In the genomic region with DNA sequence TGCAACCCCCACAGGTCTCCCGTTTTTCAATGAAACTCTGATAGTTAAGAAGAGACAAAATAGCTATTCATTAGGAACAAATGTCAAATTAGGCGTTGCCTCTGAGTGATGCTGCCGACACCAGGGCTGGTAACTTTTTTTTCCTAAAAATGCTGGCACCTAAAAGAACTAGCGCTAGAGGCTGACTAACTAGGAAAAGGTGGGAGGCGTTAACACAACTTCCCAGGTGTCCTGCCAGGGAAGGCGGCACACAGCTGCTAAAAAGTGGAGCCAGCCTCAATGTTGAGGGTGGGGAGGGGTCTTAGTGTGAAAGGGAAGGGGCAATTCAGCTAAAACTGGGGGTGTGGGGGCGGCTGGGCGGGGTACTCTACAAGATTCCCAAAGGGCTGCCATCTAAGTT, we compare ENCODE assay signal across 15 cellular contexts. TPM values are rescaled to one million over a fixed set of nuclear protein-coding genes. Genes with fewer than 3 reads are reported as not detected.
DNase-seq lines count a peak whose midpoint lies in the region; ATAC-seq, FAIRE-seq and TF ChIP-seq lines count a peak whose summit lies in the region.
"Had no signal": no experiment of that assay in that cellular context is flagged by ENCODE, and none has a peak within 500 bp of the region (broad histone marks: within the 10 kb centered on the region; RNA-seq: fewer than 3 reads in every experiment).

No MANE protein-coding gene starts in this region.

- FAIRE-seq in A549 (lab: Jason Lieb, UNC), result no peak
- FAIRE-seq: D721Med, endometrium, HTR-8/SVneo had no signal

- peaks cover 5% of the 10 kb centered on the region; the same call in 2 of the 3 replicates for H3K4me1 ChIP-seq in A549
- H3K4me1 ChIP-seq in SJCRH30, result peaks cover 29% of the 10 kb centered on the region
- peaks cover 18 to 98% (median 26%) of the 10 kb centered on the region in 3 donors for H3K4me1 ChIP-seq in esophagus squamous epithelium

- TF ChIP-seq EP300 in A549 (IDR thresholded peaks at IDR 0.05), result no peak

- H3K27me3 ChIP-seq in SJCRH30, result no peaks in the 10 kb centered on the region
- H3K27me3 ChIP-seq in esophagus squamous epithelium, result peaks cover 0 to 21% (median 0%) of the 10 kb centered on the region in 4 donors

- H3K36me3 ChIP-seq in SJCRH30 (peaks cover 53% of the 10 kb centered on the region), esophagus squamous epithelium (peaks cover 0 to 28% (median 0%) of the 10 kb centered on the region in 3 donors)

- TF ChIP-seq CTCF in A549 (IDR thresholded peaks at IDR 0.05) (no peak), esophagus squamous epithelium (IDR thresholded peaks at IDR 0.05) (no peak), neural crest cell (conservative IDR thresholded peaks at IDR 0.05) (no peak), Calu3 (IDR thresholded peaks at IDR 0.05; ENCODE audit: unreplicated experiment) (no peak)

- H3K4me1 Mint-ChIP-seq in neural crest cell (peaks cover 58% of the 10 kb centered on the region), Calu3 (ENCODE audit: low read depth, unreplicated experiment) (no peaks in the 10 kb centered on the region)
- H3K4me1 Mint-ChIP-seq: stimulated activated memory B cell treated with anti-CD40 and anti-IgM and Interleukin-4, amounts not matched to agents 10 μg/mL and 1 μg/mL and 100 μg/mL, for 72 hours had no signal

- 81% methylated on average over 6 of the region's 8 CpGs for WGBS in A549 (ENCODE audit: missing lambda C conversion rate)
- WGBS in esophagus squamous epithelium, 2 donors, result 23 to 59% methylated on average over 4 to 5 of the region's 8 CpGs

- DNase-seq in A549 (ENCODE audit: low read depth in 1 of 2, low spot score in 1 of 2), result no peak
- DNase-seq in SJCRH30, result no peak
- DNase-seq in esophagus squamous epithelium (lab: John Stamatoyannopoulos, UW), result no peak
- no peak for DNase-seq in neural crest cell (ENCODE audit: low read depth, low spot score)
- DNase-seq in DMS114 treated with DMSO at 0.1 percent for 48 hours (lab: John Stamatoyannopoulos, UW; ENCODE audit: unreplicated experiment), result no peak
- no peak for DNase-seq in NCI-H1048 (lab: John Stamatoyannopoulos, UW)
- no peak for DNase-seq in Calu3
- DNase-seq: activated CD8-positive, alpha-beta T cell treated with anti-CD3 and anti-CD28 coated beads, Interleukin-2, amount 10 ng/mL, durations not matched to agents 7 days and 5 days; naive thymus-derived CD8-positive, alpha-beta T cell; NCI-H2107 had no signal

- H3K27me3 Mint-ChIP-seq in neural crest cell (ENCODE audit: low read depth) (peaks cover 36% of the 10 kb centered on the region), Calu3 (ENCODE audit: unreplicated experiment) (no peaks in the 10 kb centered on the region)

- intact Hi-C loops in esophagus squamous epithelium (cut with DNase I), result no loop called here
- intact Hi-C loops in Calu3 (cut with micrococcal nuclease; ENCODE audit: unreplicated experiment), result no loop called here

- TF ChIP-seq RAD21 in A549 (conservative IDR thresholded peaks at IDR 0.05 in 1 of 2, IDR thresholded peaks at IDR 0.05 in 1 of 2), result no peak

- no peak for TF ChIP-seq POLR2A in A549 (IDR thresholded peaks at IDR 0.05; ENCODE audit: low read length)
- no peak for TF ChIP-seq POLR2A in esophagus squamous epithelium (IDR thresholded peaks at IDR 0.05)

- CTCF ChIA-PET in A549 (lab: Yijun Ruan, JAX) (interaction anchor here (0.6 to 1.1 kb wide), 2 partner anchors 18 to 391 kb away, joined by 3 read pairs; no protein-coding TSS in a partner anchor), Calu3 (lab: Charles Lee) (interaction anchor here (0.6 to 0.7 kb wide), 2 partner anchors 151 to 1098 kb away, joined by 4 read pairs; no protein-coding TSS in a partner anchor)

- no peaks in the 10 kb centered on the region for H3K9me3 Mint-ChIP-seq in neural crest cell
- no peaks in the 10 kb centered on the region for H3K9me3 Mint-ChIP-seq in Calu3 (ENCODE audit: low read depth, unreplicated experiment)
- H3K9me3 Mint-ChIP-seq: naive thymus-derived CD8-positive, alpha-beta T cell; stimulated activated memory B cell treated with anti-CD40 and anti-IgM and Interleukin-4, amounts not matched to agents 10 μg/mL and 1 μg/mL and 100 μg/mL, for 72 hours had no signal

- H3K4me3 ChIP-seq in A549, result no peak overlapping the region
- H3K4me3 ChIP-seq in SJCRH30, result peak overlapping the region; percentile 98
- H3K4me3 ChIP-seq in esophagus squamous epithelium, result peak overlapping the region in 3 of 4 donors; percentile 21 to 93 (median 86)

- BruUV-seq in Calu3 (replicated peaks; lab: Mats Ljungman, UMichigan), result no TSS peak

- H3K4me3 Mint-ChIP-seq in neural crest cell, result peak overlapping the region; percentile 76
- no peak overlapping the region for H3K4me3 Mint-ChIP-seq in Calu3 (ENCODE audit: low read depth, unreplicated experiment)
- H3K4me3 Mint-ChIP-seq: activated CD8-positive, alpha-beta T cell treated with anti-CD3 and anti-CD28 coated beads, Interleukin-2, amount 10 ng/mL, durations not matched to agents 7 days and 5 days; stimulated activated memory B cell treated with anti-CD40 and anti-IgM and Interleukin-4, amounts not matched to agents 10 μg/mL and 1 μg/mL and 100 μg/mL, for 72 hours had no signal

- H3K27ac Mint-ChIP-seq in neural crest cell (ENCODE audit: unreplicated experiment) (no peak overlapping the region), Calu3 (ENCODE audit: unreplicated experiment) (no peak overlapping the region)
- H3K27ac Mint-ChIP-seq: activated CD8-positive, alpha-beta T cell treated with anti-CD3 and anti-CD28 coated beads, Interleukin-2, amount 10 ng/mL, durations not matched to agents 7 days and 5 days; stimulated activated memory B cell treated with anti-CD40 and anti-IgM and Interleukin-4, amounts not matched to agents 10 μg/mL and 1 μg/mL and 100 μg/mL, for 72 hours had no signal

- H3K4me2 ChIP-seq in A549, result peak overlapping the region; percentile 17; the same call in 1 of the 3 replicates

- H3K36me3 Mint-ChIP-seq in neural crest cell (ENCODE audit: low read depth) (peaks cover 5% of the 10 kb centered on the region), Calu3 (ENCODE audit: insufficient read depth, unreplicated experiment) (peaks cover 3% of the 10 kb centered on the region)
- H3K36me3 Mint-ChIP-seq: naive thymus-derived CD8-positive, alpha-beta T cell; stimulated activated memory B cell treated with anti-CD40 and anti-IgM and Interleukin-4, amounts not matched to agents 10 μg/mL and 1 μg/mL and 100 μg/mL, for 72 hours had no signal

- H3K27ac ChIP-seq in A549, result no peak overlapping the region
- H3K27ac ChIP-seq in SJCRH30, result no peak overlapping the region
- peak overlapping the region in 3 of 4 donors; percentile 81 to 89 (median 88) for H3K27ac ChIP-seq in esophagus squamous epithelium

- H3K9me3 ChIP-seq in A549 (no peaks in the 10 kb centered on the region), SJCRH30 (replicated peaks) (no peaks in the 10 kb centered on the region), esophagus squamous epithelium (no peaks in the 10 kb centered on the region)

- POLR2A ChIA-PET in A549 (lab: Yijun Ruan, JAX), result no interaction called here

- ATAC-seq in A549, result no peak
- no peak for ATAC-seq in activated CD4-positive, CD25-positive, alpha-beta regulatory T cell treated with anti-CD3 and anti-CD28 coated beads, Interleukin-2, amount 50 U/mL, for 24 hours
- ATAC-seq: activated CD8-positive, alpha-beta T cell treated with anti-CD3 and anti-CD28 coated beads, Interleukin-2, amount 10 ng/mL, durations not matched to agents 7 days and 5 days; naive thymus-derived CD8-positive, alpha-beta T cell; stimulated activated memory B cell treated with anti-CD40 and anti-IgM and Interleukin-4, amounts not matched to agents 10 μg/mL and 1 μg/mL and 100 μg/mL, for 72 hours had no signal

TF ChIP-seq in A549, 52 proteins besides CTCF, POLR2A, EP300 and RAD21 (continues in another document):
- no peak for TF ChIP-seq RARB (CRISPR knock-in tag; IDR thresholded peaks at IDR 0.05)
- no peak for TF ChIP-seq SREBF2 (IDR thresholded peaks at IDR 0.05)
- TF ChIP-seq NPAS2 (CRISPR knock-in tag; IDR thresholded peaks at IDR 0.05; ENCODE audit: borderline replicate concordance), result no peak
- TF ChIP-seq, protein P1, sequence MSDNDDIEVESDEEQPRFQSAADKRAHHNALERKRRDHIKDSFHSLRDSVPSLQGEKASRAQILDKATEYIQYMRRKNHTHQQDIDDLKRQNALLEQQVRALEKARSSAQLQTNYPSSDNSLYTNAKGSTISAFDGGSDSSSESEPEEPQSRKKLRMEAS (IDR thresholded peaks at IDR 0.05), result no peak
- TF ChIP-seq, protein P2, sequence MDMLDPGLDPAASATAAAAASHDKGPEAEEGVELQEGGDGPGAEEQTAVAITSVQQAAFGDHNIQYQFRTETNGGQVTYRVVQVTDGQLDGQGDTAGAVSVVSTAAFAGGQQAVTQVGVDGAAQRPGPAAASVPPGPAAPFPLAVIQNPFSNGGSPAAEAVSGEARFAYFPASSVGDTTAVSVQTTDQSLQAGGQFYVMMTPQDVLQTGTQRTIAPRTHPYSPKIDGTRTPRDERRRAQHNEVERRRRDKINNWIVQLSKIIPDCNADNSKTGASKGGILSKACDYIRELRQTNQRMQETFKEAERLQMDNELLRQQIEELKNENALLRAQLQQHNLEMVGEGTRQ (IDR thresholded peaks at IDR 0.05), result no peak
- TF ChIP-seq, protein P3, sequence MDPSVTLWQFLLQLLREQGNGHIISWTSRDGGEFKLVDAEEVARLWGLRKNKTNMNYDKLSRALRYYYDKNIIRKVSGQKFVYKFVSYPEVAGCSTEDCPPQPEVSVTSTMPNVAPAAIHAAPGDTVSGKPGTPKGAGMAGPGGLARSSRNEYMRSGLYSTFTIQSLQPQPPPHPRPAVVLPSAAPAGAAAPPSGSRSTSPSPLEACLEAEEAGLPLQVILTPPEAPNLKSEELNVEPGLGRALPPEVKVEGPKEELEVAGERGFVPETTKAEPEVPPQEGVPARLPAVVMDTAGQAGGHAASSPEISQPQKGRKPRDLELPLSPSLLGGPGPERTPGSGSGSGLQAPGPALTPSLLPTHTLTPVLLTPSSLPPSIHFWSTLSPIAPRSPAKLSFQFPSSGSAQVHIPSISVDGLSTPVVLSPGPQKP (IDR thresholded peaks at IDR 0.05; ENCODE audit: low read depth, low read length), result no peak

RNA-seq across cellular contexts. Expression of a gene that starts 5.4 kb away (rescaled TPM):
- polyA plus RNA-seq in A549 (2011; rRNA removed) (0.59 and 1.6 TPM in 2 replicates), A549 (2017; fragmentation: RNase III; extraction: RNeasy Plus Mini Kit Qiagen cat#74134 plus additional on column Dnase treatment) (2.0 to 2.8 TPM (median 2.4 TPM) in 3 replicates)
- 2.8 and 3.2 TPM in 2 replicates for polyA plus RNA-seq in A549 (2012; cell fraction: cytosol; rRNA removed)
- 2.7 and 3.9 TPM in 2 replicates for polyA plus RNA-seq in A549 (2012; cell fraction: nucleus; rRNA removed)
- 2.1 and 5.3 TPM in 2 replicates for polyA minus RNA-seq in A549 (2011; rRNA and poly(A)+ RNA removed)
- 36.1 and 36.6 TPM in 2 replicates for total RNA-seq in SJCRH30 (2014; rRNA removed; shearing (Covaris generic))
- total RNA-seq in esophagus squamous epithelium (1 to 10 TPM; 2.0 to 6.9 (median 3.1) TPM), neural crest cell (19.0 TPM in 2 replicates), Calu3 (2022) (1.7 and 2.3 TPM in 2 replicates)

Comparison
In these comparisons a context has a peak if more than half of its experiments do, and no peak if none do; other contexts are left out.
1. H3K27ac ChIP-seq: peak in esophagus squamous epithelium (3 of 4); none in A549 (0 of 2) and SJCRH30 (single experiment).